In genomic region chr12:13196302-13196921, GRCh38 we compare ENCODE assay signal across 9 cellular contexts. TPM values are rescaled to one million over a fixed set of nuclear protein-coding genes. Genes with fewer than 3 reads are reported as not detected.
DNase-seq lines count a peak whose midpoint lies in the region; ATAC-seq and TF ChIP-seq lines count a peak whose summit lies in the region.
"Had no signal": no experiment of that assay in that cellular context is flagged by ENCODE, and none has a peak within 500 bp of the region (broad histone marks: within the 10 kb centered on the region; RNA-seq: fewer than 3 reads in every experiment).

EMP1 (plus strand) TSS chr12:13196726; CDS start chr12:13211511, 14,785 bp downstream.

- no peaks in the 10 kb centered on the region for H3K27me3 ChIP-seq in left ventricle myocardium inferior (ENCODE audit: low read depth)
- H3K27me3 ChIP-seq in sigmoid colon = no peaks in the 10 kb centered on the region

- TF ChIP-seq EP300 in sigmoid colon (IDR thresholded peaks at IDR 0.05) = peak in 1 of 4 donors; percentile 15

- H3K27ac Mint-ChIP-seq in T-helper 1 cell treated with Interleukin-12 subunit alpha and Interleukin-12 subunit beta and Interleukin-4 antibody, amounts not matched to agents 30 μg/mL and 1 μg/mL, for 36 hours = peak within 1 kb of the TSS; percentile 71

- H3K27ac ChIP-seq in left ventricle myocardium inferior (replicated peaks) (peak within 1 kb of the TSS; percentile 94), sigmoid colon (peak within 1 kb of the TSS; percentile 74 to 88 (median 78))

- no peaks in the 10 kb centered on the region for H3K9me3 ChIP-seq in left ventricle myocardium inferior (replicated peaks)
- no peaks in the 10 kb centered on the region for H3K9me3 ChIP-seq in sigmoid colon

- H3K4me3 Mint-ChIP-seq in T-helper 1 cell treated with Interleukin-12 subunit alpha and Interleukin-12 subunit beta and Interleukin-4 antibody, amounts not matched to agents 30 μg/mL and 1 μg/mL, for 36 hours = peak within 1 kb of the TSS; percentile 74

- H3K4me3 ChIP-seq in left ventricle myocardium inferior (peak within 1 kb of the TSS; percentile 71), sigmoid colon (peak within 1 kb of the TSS; percentile 34 to 50 (median 44))
- H3K4me3 ChIP-seq: K562 had no signal

- ATAC-seq in GM19324 (IDR thresholded peaks at IDR 0.05; ENCODE audit: low FRiP score, unreplicated experiment) (peak; percentile 67), HG03460 (IDR thresholded peaks at IDR 0.05; ENCODE audit: unreplicated experiment) (peak; percentile 75)
- ATAC-seq: K562 had no signal

- peak; percentile 37 to 72 for TF ChIP-seq POLR2A in sigmoid colon (IDR thresholded peaks at IDR 0.05)

- H3K36me3 Mint-ChIP-seq in T-helper 1 cell treated with Interleukin-12 subunit alpha and Interleukin-12 subunit beta and Interleukin-4 antibody, amounts not matched to agents 30 μg/mL and 1 μg/mL, for 36 hours (ENCODE audit: low read depth) = peaks cover 2% of the 10 kb centered on the region

- peaks cover 39% of the 10 kb centered on the region for H3K27me3 Mint-ChIP-seq in T-helper 1 cell treated with Interleukin-12 subunit alpha and Interleukin-12 subunit beta and Interleukin-4 antibody, amounts not matched to agents 30 μg/mL and 1 μg/mL, for 36 hours (ENCODE audit: low read depth)

- no peaks in the 10 kb centered on the region for H3K36me3 ChIP-seq in left ventricle myocardium inferior
- H3K36me3 ChIP-seq in sigmoid colon = no peaks in the 10 kb centered on the region

- intact Hi-C loops in left ventricle myocardium inferior (cut with micrococcal nuclease) (no loop called here), sigmoid colon (cut with DNase I) (loop anchor here (5.0 kb wide), 1 partner anchor 94 kb away; the partner anchor contains the start of gene GSG1)

- no peaks in the 10 kb centered on the region for H3K9me3 Mint-ChIP-seq in T-helper 1 cell treated with Interleukin-12 subunit alpha and Interleukin-12 subunit beta and Interleukin-4 antibody, amounts not matched to agents 30 μg/mL and 1 μg/mL, for 36 hours

- peak; percentile 83 for DNase-seq in AG20443 (ENCODE audit: low spot score)
- peak; percentile 100 for DNase-seq in amniotic epithelial cell (ENCODE audit: low read depth)
- DNase-seq in left ventricle myocardium inferior = peak; percentile 92
- DNase-seq in sigmoid colon = peak; percentile 98
- no peak for DNase-seq in cerebellar nuclear complex (lab: John Stamatoyannopoulos, UW)

- TF ChIP-seq CTCF in left ventricle myocardium inferior (IDR thresholded peaks at IDR 0.05; ENCODE audit: borderline replicate concordance) (no peak), sigmoid colon (IDR thresholded peaks at IDR 0.05) (no peak)

- WGBS in sigmoid colon, 2 donors = 1 to 5% methylated on average over 10 of the region's 10 CpGs

- peaks cover 24% of the 10 kb centered on the region for H3K4me1 Mint-ChIP-seq in T-helper 1 cell treated with Interleukin-12 subunit alpha and Interleukin-12 subunit beta and Interleukin-4 antibody, amounts not matched to agents 30 μg/mL and 1 μg/mL, for 36 hours (ENCODE audit: low read depth)

- peaks cover 49% of the 10 kb centered on the region for H3K4me1 ChIP-seq in left ventricle myocardium inferior
- H3K4me1 ChIP-seq in sigmoid colon = peaks cover 0 to 26% (median 21%) of the 10 kb centered on the region in 4 donors

RNA-seq across cellular contexts. Expression of gene EMP1, which starts in this region (rescaled TPM):
- total RNA-seq in left ventricle myocardium inferior (90.5 TPM), sigmoid colon (100 to 1,000 TPM in 2 of 4 donors, 10 to 100 TPM in 2; 72.1 to 172 (median 94.2) TPM)
- polyA plus RNA-seq in sigmoid colon = 100 to 1,000 TPM in 1 of 3 donors, 10 to 100 TPM in 2; 25.8 to 153 (median 34.7) TPM

Comparison
In these comparisons a context has a peak if more than half of its experiments do, and no peak if none do; other contexts are left out.
1. DNase-seq: peak in AG20443 (single experiment), amniotic epithelial cell (single experiment), left ventricle myocardium inferior (single experiment) and sigmoid colon (single experiment); none in cerebellar nuclear complex (0 of 2).